In the genomic region with DNA sequence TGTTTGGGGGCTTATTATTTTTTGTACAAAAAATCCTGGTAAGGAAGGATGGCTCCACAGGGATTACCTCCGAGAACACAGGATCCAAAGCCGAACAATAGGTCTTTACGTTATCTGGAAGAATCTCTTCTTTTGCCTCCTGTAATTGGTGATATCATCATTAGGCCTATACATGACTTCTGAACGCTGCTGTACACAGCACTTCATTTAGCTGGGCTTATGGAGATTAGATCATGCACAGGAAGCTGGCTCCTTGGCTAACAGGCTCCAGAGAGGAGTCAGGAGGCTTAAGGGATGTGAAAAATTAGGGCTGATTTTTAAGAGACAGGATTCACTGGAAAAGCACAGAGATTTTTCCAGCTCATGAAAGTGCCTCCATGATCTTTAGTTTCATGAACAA, we compare ENCODE assay signal across 22 cellular contexts. TPM values are rescaled to one million over a fixed set of nuclear protein-coding genes. Genes with fewer than 3 reads are reported as not detected.
DNase-seq lines count a peak whose midpoint lies in the region; ATAC-seq and TF ChIP-seq lines count a peak whose summit lies in the region.
"Had no signal": no experiment of that assay in that cellular context is flagged by ENCODE, and none has a peak within 500 bp of the region (broad histone marks: within the 10 kb centered on the region; RNA-seq: fewer than 3 reads in every experiment).

No MANE protein-coding gene starts in this region.

- POLR2A ChIA-PET in SK-N-SH (lab: Yijun Ruan, JAX), result no interaction called here
- POLR2A ChIA-PET in WTC11 (lab: Charles Lee), result no interaction called here

- DNase-seq in BE2C (peak; percentile 11), NCI-H82 (lab: John Stamatoyannopoulos, UW) (peak; percentile 78), SK-N-SH (peak; percentile 39), WTC11 (ENCODE audit: low spot score) (no peak), NK-92 (lab: John Stamatoyannopoulos, UW; ENCODE audit: unreplicated experiment) (no peak), omental fat pad (ENCODE audit: low spot score) (no peak)
- no peak for DNase-seq in activated T-helper 2 cell treated with anti-CD3 and anti-CD28 coated beads, Interferon-gamma antibody, Interleukin-2, Interleukin-4, amounts not matched to agents 10 μg/mL and 5 μg/mL and 100 μg/mL, durations not matched to agents 14 hours and 24 hours and 36 hours (ENCODE audit: low spot score)
- DNase-seq in activated CD4-positive, alpha-beta T cell treated with anti-CD3 and anti-CD28 coated beads, Interleukin-2, amount 10 ng/mL, durations not matched to agents 24 days and 14 days, result no peak
- DNase-seq: 8988T; Caco-2; CD4-positive, CD25-positive, alpha-beta regulatory T cell; CD8-positive, alpha-beta T cell; DMS 273 treated with DMSO at 0.1 percent for 48 hours; DMS79; EL; GDM1; H7; HCEC 1CT had no signal

- no peaks in the 10 kb centered on the region for H3K9me3 Mint-ChIP-seq in WTC11
- H3K9me3 Mint-ChIP-seq in activated T-helper 2 cell treated with anti-CD3 and anti-CD28 coated beads, Interferon-gamma antibody, Interleukin-2, Interleukin-4, amounts not matched to agents 10 μg/mL and 5 μg/mL and 100 μg/mL, durations not matched to agents 14 hours and 24 hours and 36 hours, result no peaks in the 10 kb centered on the region
- no peaks in the 10 kb centered on the region for H3K9me3 Mint-ChIP-seq in activated CD4-positive, alpha-beta T cell treated with anti-CD3 and anti-CD28 coated beads, Interleukin-2, amount 10 ng/mL, durations not matched to agents 24 days and 14 days
- H3K9me3 Mint-ChIP-seq: CD4-positive, CD25-positive, alpha-beta regulatory T cell; CD8-positive, alpha-beta T cell had no signal

- TF ChIP-seq CTCF in BE2C (IDR thresholded peaks at IDR 0.05; ENCODE audit: low read depth, low read length), result no peak
- no peak for TF ChIP-seq CTCF in SK-N-SH (IDR thresholded peaks at IDR 0.05)
- no peak for TF ChIP-seq CTCF in WTC11 (IDR thresholded peaks at IDR 0.05)
- no peak for TF ChIP-seq CTCF in omental fat pad (IDR thresholded peaks at IDR 0.05)

- no peak overlapping the region for H3K4me3 Mint-ChIP-seq in WTC11
- H3K4me3 Mint-ChIP-seq in activated T-helper 2 cell treated with anti-CD3 and anti-CD28 coated beads, Interferon-gamma antibody, Interleukin-2, Interleukin-4, amounts not matched to agents 10 μg/mL and 5 μg/mL and 100 μg/mL, durations not matched to agents 14 hours and 24 hours and 36 hours (ENCODE audit: low read depth), result no peak overlapping the region
- no peak overlapping the region for H3K4me3 Mint-ChIP-seq in activated CD4-positive, alpha-beta T cell treated with anti-CD3 and anti-CD28 coated beads, Interleukin-2, amount 10 ng/mL, durations not matched to agents 24 days and 14 days
- H3K4me3 Mint-ChIP-seq: CD4-positive, CD25-positive, alpha-beta regulatory T cell; CD8-positive, alpha-beta T cell had no signal

- TF ChIP-seq RAD21 in SK-N-SH (IDR thresholded peaks at IDR 0.05; ENCODE audit: low read length), result no peak

- peak overlapping the region; percentile 65; the same call in 1 of the 2 replicates for H3K27ac Mint-ChIP-seq in WTC11
- H3K27ac Mint-ChIP-seq in activated T-helper 2 cell treated with anti-CD3 and anti-CD28 coated beads, Interferon-gamma antibody, Interleukin-2, Interleukin-4, amounts not matched to agents 10 μg/mL and 5 μg/mL and 100 μg/mL, durations not matched to agents 14 hours and 24 hours and 36 hours, result no peak overlapping the region
- H3K27ac Mint-ChIP-seq in activated CD4-positive, alpha-beta T cell treated with anti-CD3 and anti-CD28 coated beads, Interleukin-2, amount 10 ng/mL, durations not matched to agents 24 days and 14 days, result no peak overlapping the region
- H3K27ac Mint-ChIP-seq: CD4-positive, CD25-positive, alpha-beta regulatory T cell; CD8-positive, alpha-beta T cell had no signal

- H3K36me3 ChIP-seq in BE2C (no peaks in the 10 kb centered on the region), SK-N-SH (replicated peaks in 1 of 2; ENCODE audit: control insufficient read depth in 1 of 2, insufficient read depth in 2 of 2, low read length in 1 of 2) (no peaks in the 10 kb centered on the region)

- no peak for TF ChIP-seq EP300 in SK-N-SH (IDR thresholded peaks at IDR 0.05; ENCODE audit: borderline replicate concordance in 1 of 2, low read depth in 1 of 2, low read length in 1 of 2)

- no peak overlapping the region for H3K4me3 ChIP-seq in BE2C (ENCODE audit: low read depth, low read length)
- H3K4me3 ChIP-seq in SK-N-SH (ENCODE audit: low read depth in 2 of 2, low read length in 1 of 2), result no peak overlapping the region
- H3K4me3 ChIP-seq: A549, BLaER1, GM12878 had no signal

- no peaks in the 10 kb centered on the region for H3K79me2 ChIP-seq in SK-N-SH (ENCODE audit: insufficient read depth)

- no peaks in the 10 kb centered on the region for H3K36me3 Mint-ChIP-seq in WTC11
- H3K36me3 Mint-ChIP-seq in activated T-helper 2 cell treated with anti-CD3 and anti-CD28 coated beads, Interferon-gamma antibody, Interleukin-2, Interleukin-4, amounts not matched to agents 10 μg/mL and 5 μg/mL and 100 μg/mL, durations not matched to agents 14 hours and 24 hours and 36 hours (ENCODE audit: low read depth), result no peaks in the 10 kb centered on the region
- H3K36me3 Mint-ChIP-seq in activated CD4-positive, alpha-beta T cell treated with anti-CD3 and anti-CD28 coated beads, Interleukin-2, amount 10 ng/mL, durations not matched to agents 24 days and 14 days (ENCODE audit: low read depth), result peaks cover 1% of the 10 kb centered on the region

- H3K4me1 Mint-ChIP-seq in WTC11, result peaks cover 18% of the 10 kb centered on the region
- H3K4me1 Mint-ChIP-seq in activated T-helper 2 cell treated with anti-CD3 and anti-CD28 coated beads, Interferon-gamma antibody, Interleukin-2, Interleukin-4, amounts not matched to agents 10 μg/mL and 5 μg/mL and 100 μg/mL, durations not matched to agents 14 hours and 24 hours and 36 hours (ENCODE audit: low read depth), result no peaks in the 10 kb centered on the region
- no peaks in the 10 kb centered on the region for H3K4me1 Mint-ChIP-seq in activated CD4-positive, alpha-beta T cell treated with anti-CD3 and anti-CD28 coated beads, Interleukin-2, amount 10 ng/mL, durations not matched to agents 24 days and 14 days

- H3K9me2 ChIP-seq in SK-N-SH, result no peaks in the 10 kb centered on the region

- WGBS in SK-N-SH (ENCODE audit: low lambda C conversion rate), result 57% methylated on average over 4 of the region's 4 CpGs

- H3K4me1 ChIP-seq in BE2C (peaks cover 3% of the 10 kb centered on the region; the same call in 1 of the 2 replicates), SK-N-SH (ENCODE audit: control insufficient read depth in 1 of 2, insufficient read depth in 2 of 2, low read depth in 1 of 2, low read length in 1 of 2) (peaks cover 2 to 9% of the 10 kb centered on the region in 2 experiments)
- H3K4me1 ChIP-seq: BLaER1 had no signal

- no peak overlapping the region for H3K27ac ChIP-seq in SK-N-SH (ENCODE audit: low read depth in 2 of 2, low read length in 1 of 2)
- H3K27ac ChIP-seq: A549, BLaER1, C4-2B had no signal

- no peak overlapping the region for H2AFZ ChIP-seq in SK-N-SH (ENCODE audit: low read depth)

- intact Hi-C loops in activated T-helper 2 cell treated with anti-CD3 and anti-CD28 coated beads, Interferon-gamma antibody, Interleukin-2, Interleukin-4, amounts not matched to agents 10 μg/mL and 5 μg/mL and 100 μg/mL, durations not matched to agents 14 hours and 24 hours and 36 hours (cut with micrococcal nuclease), result no loop called here
- intact Hi-C loops in activated CD4-positive, alpha-beta T cell treated with anti-CD3 and anti-CD28 coated beads, Interleukin-2, amount 10 ng/mL, durations not matched to agents 24 days and 14 days (cut with micrococcal nuclease), result no loop called here

- CTCF ChIA-PET in SK-N-SH (lab: Yijun Ruan, JAX) (interaction anchor here (0.7 to 6.8 kb wide), 3 partner anchors 12 to 224 kb away, joined by 3 to 91 read pairs (median 5); no protein-coding TSS in a partner anchor), WTC11 (lab: Charles Lee) (no interaction called here)

- no peaks in the 10 kb centered on the region for H3K27me3 Mint-ChIP-seq in WTC11 (ENCODE audit: low read depth)
- H3K27me3 Mint-ChIP-seq in activated T-helper 2 cell treated with anti-CD3 and anti-CD28 coated beads, Interferon-gamma antibody, Interleukin-2, Interleukin-4, amounts not matched to agents 10 μg/mL and 5 μg/mL and 100 μg/mL, durations not matched to agents 14 hours and 24 hours and 36 hours (ENCODE audit: low read depth), result no peaks in the 10 kb centered on the region
- no peaks in the 10 kb centered on the region for H3K27me3 Mint-ChIP-seq in activated CD4-positive, alpha-beta T cell treated with anti-CD3 and anti-CD28 coated beads, Interleukin-2, amount 10 ng/mL, durations not matched to agents 24 days and 14 days
- H3K27me3 Mint-ChIP-seq: CD4-positive, CD25-positive, alpha-beta regulatory T cell had no signal

- H3K4me2 ChIP-seq in SK-N-SH, result no peak overlapping the region
- H3K4me2 ChIP-seq: A549, BLaER1 had no signal

- H3K27me3 ChIP-seq in BE2C, result no peaks in the 10 kb centered on the region
- H3K27me3 ChIP-seq in SK-N-SH (ENCODE audit: insufficient read depth), result no peaks in the 10 kb centered on the region
- H3K27me3 ChIP-seq: BLaER1 had no signal

- H4K20me1 ChIP-seq in SK-N-SH (ENCODE audit: insufficient read depth), result no peaks in the 10 kb centered on the region
- H4K20me1 ChIP-seq: BLaER1 had no signal

- no peak overlapping the region for H3K9ac ChIP-seq in SK-N-SH
- H3K9ac ChIP-seq: BLaER1 had no signal

- ATAC-seq in WTC11, result no peak
- no peak for ATAC-seq in omental fat pad (ENCODE audit: low FRiP score)
- ATAC-seq: A549; CD8-positive, alpha-beta T cell; GM12878 had no signal

- peaks cover 7% of the 10 kb centered on the region for H3F3A ChIP-seq in SK-N-SH (replicated peaks; ENCODE audit: insufficient read depth)

- H3K9me3 ChIP-seq in BE2C (no peaks in the 10 kb centered on the region), SK-N-SH (no peaks in the 10 kb centered on the region)
- H3K9me3 ChIP-seq: A549, BLaER1, Caco-2 had no signal

TF ChIP-seq in SK-N-SH, 30 proteins besides CTCF, POLR2A, EP300 and RAD21 (continues in another document):
- peak; percentile 48; the same call in 1 of the 2 replicates for TF ChIP-seq RCOR1 (IDR thresholded peaks at IDR 0.05; ENCODE audit: low read length)
- TF ChIP-seq POLR2AphosphoS5 (IDR thresholded peaks at IDR 0.05; ENCODE audit: low read depth, low read length), result no peak

RNA-seq across cellular contexts. Expression of gene TANGO6, which starts 54.7 kb away (rescaled TPM):
- polyA plus RNA-seq in BE2C (2012; ENCODE audit: insufficient read depth, insufficient read length, low read depth), result 5.0 TPM
- polyA plus RNA-seq in SK-N-SH (2012; rRNA removed), result 5.5 and 6.5 TPM in 2 replicates
- 4.6 and 4.7 TPM in 2 replicates for polyA plus RNA-seq in SK-N-SH (2012; cell fraction: cytosol; rRNA removed)
- 7.0 and 9.4 TPM in 2 replicates for polyA plus RNA-seq in SK-N-SH (2012; cell fraction: nucleus; rRNA removed)
- total RNA-seq in WTC11 (2021) (12.0 to 15.6 TPM (median 12.6 TPM) in 3 replicates), omental fat pad (10 to 100 TPM; 15.1 to 26.2 (median 19.8) TPM)
- total RNA-seq in activated T-helper 2 cell treated with anti-CD3 and anti-CD28 coated beads, Interferon-gamma antibody, Interleukin-2, Interleukin-4, amounts not matched to agents 10 μg/mL and 5 μg/mL and 100 μg/mL, durations not matched to agents 14 hours and 24 hours and 36 hours, result 29.3 and 30.0 TPM in 2 replicates
- 35.6 and 40.0 TPM in 2 replicates for total RNA-seq in activated CD4-positive, alpha-beta T cell treated with anti-CD3 and anti-CD28 coated beads, Interleukin-2, amount 10 ng/mL, durations not matched to agents 24 days and 14 days

Comparison
In these comparisons a context has a peak if more than half of its experiments do, and no peak if none do; other contexts are left out.
1. DNase-seq: peak in BE2C (single experiment), NCI-H82 (single experiment) and SK-N-SH (single experiment); none in WTC11 (single experiment), NK-92 (single experiment), activated T-helper 2 cell treated with anti-CD3 and anti-CD28 coated beads, Interferon-gamma antibody, Interleukin-2, Interleukin-4, amounts not matched to agents 10 μg/mL and 5 μg/mL and 100 μg/mL, durations not matched to agents 14 hours and 24 hours and 36 hours (single experiment), omental fat pad (single experiment) and activated CD4-positive, alpha-beta T cell treated with anti-CD3 and anti-CD28 coated beads, Interleukin-2, amount 10 ng/mL, durations not matched to agents 24 days and 14 days (single experiment).